Comparison of ENCODE assay signal across 11 cellular contexts in the genomic region with DNA sequence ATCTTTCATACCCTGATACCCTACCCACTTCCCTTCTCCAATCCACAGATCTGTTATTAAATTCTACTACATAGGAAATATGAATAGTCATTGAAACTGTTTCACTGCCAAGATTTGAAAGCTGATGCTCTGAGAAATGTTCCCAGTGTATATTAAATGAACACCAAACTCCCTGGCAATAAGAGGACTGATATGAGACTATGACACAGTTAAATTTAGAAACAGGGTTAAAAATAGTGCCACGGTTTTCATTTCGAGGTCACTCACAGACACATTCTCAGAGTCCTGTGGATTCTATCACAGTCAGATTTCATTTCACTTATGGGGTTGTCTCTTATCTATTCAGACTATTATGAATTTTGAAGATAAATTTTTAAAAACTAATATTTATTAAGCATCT. TPM values are rescaled to one million over a fixed set of nuclear protein-coding genes. Genes with fewer than 3 reads are reported as not detected.
A peak's percentile ranks its signal among the peaks of the same experiment; 100 is the strongest.
DNase-seq lines count a peak whose midpoint lies in the region; ATAC-seq lines count a peak whose summit lies in the region.
"Had no signal": no experiment of that assay in that cellular context is flagged by ENCODE, and none has a peak within 500 bp of the region (broad histone marks: within the 10 kb centered on the region; RNA-seq: fewer than 3 reads in every experiment).

No MANE protein-coding gene starts in this region.

- intact Hi-C loops in Right ventricle myocardium inferior (cut with DNase I) (no loop called here), cardiac septum (cut with DNase I) (no loop called here), left colon (cut with DNase I, micrococcal nuclease) (no loop called here)

- DNase-seq in Right ventricle myocardium inferior (ENCODE audit: missing footprints) (no peak), cardiac septum (ENCODE audit: low spot score) (no peak), left colon (no peak), NCI-H510A (lab: John Stamatoyannopoulos, UW) (no peak), dedifferentiated amniotic fluid mesenchymal stem cell (ENCODE audit: extremely low spot score) (no peak), NCI-H526 treated with DMSO at 0.1 percent for 48 hours (lab: John Stamatoyannopoulos, UW) (no peak)
- DNase-seq: activated CD8-positive, alpha-beta T cell treated with anti-CD3 and anti-CD28 coated beads for 36 hours; anterior cingulate cortex; NCI-H69 had no signal

- ATAC-seq in Right ventricle myocardium inferior, result peak; percentile 83
- peak; percentile 80 for ATAC-seq in HG02798 (IDR thresholded peaks at IDR 0.05; ENCODE audit: poor library complexity, unreplicated experiment)
- ATAC-seq in HG03558 (IDR thresholded peaks at IDR 0.05; ENCODE audit: extremely low read depth, unreplicated experiment), result peak; percentile 83
- no peak for ATAC-seq in left colon
- ATAC-seq: activated CD8-positive, alpha-beta T cell treated with anti-CD3 and anti-CD28 coated beads for 36 hours had no signal

RNA-seq across cellular contexts. Expression of a gene that starts 27.2 kb away (rescaled TPM):
- total RNA-seq in Right ventricle myocardium inferior (88.6 TPM), cardiac septum (102 TPM), left colon (10 to 100 TPM; 14.9 to 18.4 TPM)
